ENCODE assay signal across 26 cellular contexts in the genomic region with DNA sequence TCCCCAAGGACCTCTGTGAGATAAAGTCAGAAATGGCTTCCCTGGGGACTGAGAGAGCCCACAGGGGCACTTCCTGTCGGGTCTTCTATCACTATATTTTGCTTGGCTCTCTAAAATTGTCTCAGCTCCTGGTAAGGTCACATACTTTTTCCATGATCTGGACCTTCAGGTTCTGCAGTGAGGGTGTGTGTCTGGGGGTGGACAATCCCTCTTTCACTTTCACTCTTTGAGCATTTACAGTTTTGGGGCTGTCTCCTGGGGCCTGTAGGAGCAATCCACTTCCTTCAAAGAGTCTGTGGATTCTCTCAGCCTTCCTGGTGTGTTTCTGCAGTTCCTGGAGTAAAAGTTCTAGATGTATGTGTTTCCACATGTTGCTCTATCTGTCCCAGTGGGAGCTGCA.
DNase-seq lines count a peak whose midpoint lies in the region; ATAC-seq, FAIRE-seq and TF ChIP-seq lines count a peak whose summit lies in the region.
"Had no signal": no experiment of that assay in that cellular context is flagged by ENCODE, and none has a peak within 500 bp of the region (broad histone marks: within the 10 kb centered on the region; RNA-seq: fewer than 3 reads in every experiment).

No MANE protein-coding gene starts in this region.

- no peaks in the 10 kb centered on the region for H3K27me3 Mint-ChIP-seq in T-cell
- H3K27me3 Mint-ChIP-seq: activated naive CD8-positive, alpha-beta T cell treated with anti-CD3 and anti-CD28 coated beads for 36 hours; type B pancreatic cell had no signal

- H4K20me1 ChIP-seq in keratinocyte (ENCODE audit: control insufficient read depth, extremely low read depth, insufficient read depth, low read length), result no peaks in the 10 kb centered on the region

- ATAC-seq in GM21717 (IDR thresholded peaks at IDR 0.05; ENCODE audit: unreplicated experiment) (peak; percentile 49), HG03571 (IDR thresholded peaks at IDR 0.05; ENCODE audit: unreplicated experiment) (no peak), T-cell (replicated peaks in 1 of 4) (no peak)
- ATAC-seq: activated T-cell treated with anti-CD3 and anti-CD28 coated beads, Interleukin-2, amount 50 U/mL, for 4 hours; left ventricle myocardium superior; stimulated activated naive CD8-positive, alpha-beta T cell treated with anti-CD3 and anti-CD28 coated beads, Interleukin-15, Interleukin-2, amounts not matched to agents 100 U/mL and 50 U/mL, for 24 hours had no signal

- POLR2A ChIA-PET in T-cell (lab: Charles Lee), result no interaction called here

- no peak overlapping the region for H3K4me3 Mint-ChIP-seq in T-cell
- H3K4me3 Mint-ChIP-seq: activated naive CD8-positive, alpha-beta T cell treated with anti-CD3 and anti-CD28 coated beads for 36 hours; activated T-cell treated with anti-CD3 and anti-CD28 coated beads, Interleukin-2, amount 50 U/mL, for 4 hours; type B pancreatic cell had no signal

- H3K4me1 ChIP-seq in keratinocyte (ENCODE audit: control insufficient read depth, extremely low read depth, insufficient read depth, low read length) (no peaks in the 10 kb centered on the region), HAP-1 (no peaks in the 10 kb centered on the region)
- H3K4me1 ChIP-seq: parathyroid adenoma had no signal

- H3K27ac ChIP-seq in keratinocyte (ENCODE audit: control insufficient read depth, insufficient read depth, low read length), result no peak overlapping the region
- H3K27ac ChIP-seq: cardiac muscle cell, parathyroid adenoma, SK-N-MC had no signal

- no peaks in the 10 kb centered on the region for H3K4me1 Mint-ChIP-seq in T-cell
- H3K4me1 Mint-ChIP-seq: activated naive CD8-positive, alpha-beta T cell treated with anti-CD3 and anti-CD28 coated beads for 36 hours had no signal

- H3K9me3 ChIP-seq in keratinocyte (ENCODE audit: control insufficient read depth, low read depth, low read length) (no peaks in the 10 kb centered on the region), HAP-1 (no peaks in the 10 kb centered on the region)

- no peaks in the 10 kb centered on the region for H3K27me3 ChIP-seq in keratinocyte (ENCODE audit: control insufficient read depth, extremely low read depth, insufficient read depth, low read length)
- no peaks in the 10 kb centered on the region for H3K27me3 ChIP-seq in HAP-1 (ENCODE audit: low read depth)
- H3K27me3 ChIP-seq: cardiac muscle cell had no signal

- in situ Hi-C loops in HAP-1 (cut with MboI; ENCODE audit: low sequenced_read_pairs), result no loop called here

- H3K4me2 ChIP-seq in keratinocyte (ENCODE audit: control insufficient read depth, extremely low read depth, insufficient read depth, low read depth, low read length), result no peak overlapping the region

- DNase-seq in AG10803 (ENCODE audit: low read depth), result peak; percentile 1
- peak; percentile 79 for DNase-seq in OCI-M1 (lab: John Stamatoyannopoulos, UW)
- no peak for DNase-seq in keratinocyte (ENCODE audit: low read depth, low spot score)
- DNase-seq in HAP-1 (ENCODE audit: low spot score in 2 of 2), result no peak
- DNase-seq in T-cell, result no peak
- no peak for DNase-seq in NCI-H2171 (lab: John Stamatoyannopoulos, UW)
- DNase-seq: activated CD4-positive, alpha-beta T cell treated with anti-CD3 and anti-CD28 coated beads, Interleukin-2, amount 50 U/mL, for 48 hours; activated naive CD8-positive, alpha-beta T cell treated with anti-CD3 and anti-CD28 coated beads for 36 hours; activated T-cell treated with anti-CD3 and anti-CD28 coated beads, Interleukin-2, amount 50 U/mL, for 4 hours; COR-L47; effector memory CD4-positive, alpha-beta T cell; foreskin fibroblast; KG1; left ventricle myocardium superior; NCI-H1694 treated with DMSO at 0.1 percent for 48 hours; NCI-H510A; small intestine; stimulated activated naive CD8-positive, alpha-beta T cell treated with anti-CD3 and anti-CD28 coated beads, Interleukin-15, Interleukin-2, amounts not matched to agents 100 U/mL and 50 U/mL, for 24 hours had no signal

- H2AFZ ChIP-seq in keratinocyte (ENCODE audit: control insufficient read depth, low read length), result peak overlapping the region; percentile 20
- H2AFZ ChIP-seq: parathyroid adenoma had no signal

- no peak for FAIRE-seq in keratinocyte (lab: Jason Lieb, UNC)
- FAIRE-seq: GM18507, H54, small intestine had no signal

- H3K79me2 ChIP-seq in keratinocyte (ENCODE audit: control insufficient read depth, insufficient read depth, low read length), result no peaks in the 10 kb centered on the region
- H3K79me2 ChIP-seq: parathyroid adenoma had no signal

- no peak overlapping the region for H3K9ac ChIP-seq in keratinocyte (ENCODE audit: control insufficient read depth, extremely low read depth, insufficient read depth, low read length)
- H3K9ac ChIP-seq: parathyroid adenoma had no signal

- H3K36me3 Mint-ChIP-seq in T-cell, result no peaks in the 10 kb centered on the region
- H3K36me3 Mint-ChIP-seq: activated naive CD8-positive, alpha-beta T cell treated with anti-CD3 and anti-CD28 coated beads for 36 hours; type B pancreatic cell had no signal

- no peak overlapping the region for H3K27ac Mint-ChIP-seq in T-cell
- H3K27ac Mint-ChIP-seq: activated naive CD8-positive, alpha-beta T cell treated with anti-CD3 and anti-CD28 coated beads for 36 hours; type B pancreatic cell had no signal

- CTCF ChIA-PET in T-cell (lab: Charles Lee), result no interaction called here

- dilution Hi-C loops in keratinocyte (cut with MboI; ENCODE audit: extremely low pct_ligation_motif_present, low sequenced_read_pairs), result no loop called here

- no peak overlapping the region for H3K4me3 ChIP-seq in AG10803 (ENCODE audit: low read length)
- H3K4me3 ChIP-seq in keratinocyte (ENCODE audit: control insufficient read depth in 2 of 3, extremely low read depth in 1 of 3, insufficient read depth in 2 of 3, low read depth in 1 of 3, low read length in 3 of 3), result no peak overlapping the region
- no peak overlapping the region for H3K4me3 ChIP-seq in HAP-1
- H3K4me3 ChIP-seq: cardiac muscle cell, SK-N-MC had no signal

- peaks cover 4 to 16% (median 6%) of the 10 kb centered on the region in 3 donors for H3K9me3 Mint-ChIP-seq in T-cell
- H3K9me3 Mint-ChIP-seq: type B pancreatic cell had no signal

- H3K36me3 ChIP-seq in keratinocyte (ENCODE audit: control insufficient read depth in 2 of 2, extremely low read depth in 1 of 2, insufficient read depth in 2 of 2, low read length in 2 of 2) (no peaks in the 10 kb centered on the region), HAP-1 (replicated peaks) (no peaks in the 10 kb centered on the region)
- H3K36me3 ChIP-seq: cardiac muscle cell had no signal

- no peaks in the 10 kb centered on the region for H3K9me1 ChIP-seq in keratinocyte (ENCODE audit: control insufficient read depth, extremely low read depth, insufficient read depth, low read length)

- TF ChIP-seq CTCF in AG10803 (conservative IDR thresholded peaks at IDR 0.05; ENCODE audit: low read length) (no peak), keratinocyte (optimal IDR thresholded peaks at IDR 0.05 in 1 of 3, IDR thresholded peaks at IDR 0.05 in 1 of 3, conservative IDR thresholded peaks at IDR 0.05 in 1 of 3; ENCODE audit: extremely low read depth in 1 of 3, insufficient read depth in 2 of 3, low read length in 3 of 3) (no peak)

Comparison
In these comparisons a context has a peak if more than half of its experiments do, and no peak if none do; other contexts are left out.
1. DNase-seq: peak in AG10803 (single experiment) and OCI-M1 (single experiment); none in keratinocyte (single experiment), HAP-1 (0 of 2), T-cell (0 of 34) and NCI-H2171 (single experiment).